Comparison of ENCODE assay signal across 1 cellular context in the genomic region with DNA sequence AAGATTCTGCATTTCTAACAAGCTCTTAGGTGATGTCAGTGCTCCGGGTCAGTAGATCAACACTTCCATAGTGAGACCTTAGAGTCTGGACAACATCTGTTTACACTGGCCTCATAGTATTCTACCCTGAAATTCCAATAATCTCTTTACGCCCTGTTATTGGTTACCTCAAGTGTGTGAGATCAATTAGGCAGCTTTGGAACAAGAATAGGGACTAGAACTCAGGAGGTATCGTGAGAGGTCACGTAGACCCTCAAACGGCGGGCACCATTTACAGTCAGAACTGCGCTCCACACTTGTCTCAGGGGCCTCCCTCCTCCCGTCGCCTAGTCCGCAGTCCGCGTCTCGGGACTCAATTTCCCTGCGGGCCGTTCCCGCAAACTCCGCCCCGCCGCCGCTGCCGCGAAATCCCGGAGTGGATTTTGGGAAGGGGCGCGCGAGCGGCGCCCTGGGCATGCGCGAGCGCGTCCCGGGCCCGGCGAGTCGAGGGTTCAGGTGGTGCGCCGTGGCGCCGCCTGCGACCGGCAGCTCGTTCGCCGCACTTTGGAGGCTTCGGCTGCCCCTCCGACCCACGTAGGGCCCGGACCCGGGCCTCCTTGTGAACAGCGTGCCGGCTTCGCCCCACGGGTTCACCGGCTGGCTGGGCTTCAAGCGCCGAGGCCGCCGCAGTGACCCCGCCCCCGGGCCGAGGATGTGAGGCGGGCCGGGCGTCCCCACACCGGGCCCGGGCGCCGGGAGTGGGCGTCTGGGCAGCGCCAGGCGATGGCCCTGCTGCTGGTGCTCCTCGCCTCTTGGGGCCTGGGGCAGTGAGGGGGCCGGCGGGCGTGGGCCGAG.
TF ChIP-seq lines count a peak whose summit lies in the region.

Gene PLEKHA8 (plus strand): TSS at position 498 of the 834 bp plus-strand sequence. CDS start 351 bp downstream, outside the sequence.

TF ChIP-seq in HEK293, 187 proteins besides CTCF, POLR2A, EP300 and RAD21 (continued from another document and continues in another):
- TF ChIP-seq ZFP37 (tag by site-specific recombination; IDR thresholded peaks at IDR 0.05) (0 out of 2 replicates have a peak, but pooled peaks have one; percentile 51), ZBTB8A (tag by site-specific recombination; IDR thresholded peaks at IDR 0.05) (peak; percentile 94), ZNF174 (tag by site-specific recombination; IDR thresholded peaks at IDR 0.05) (no peak), ZNF433 (tag by site-specific recombination; IDR thresholded peaks at IDR 0.05; ENCODE audit: low read depth) (no peak), ZNF148 (tag by site-specific recombination; IDR thresholded peaks at IDR 0.05; ENCODE audit: borderline replicate concordance) (no peak), ZBTB17 (tag by site-specific recombination; IDR thresholded peaks at IDR 0.05) (peak; percentile 78), RBAK (tag by site-specific recombination; IDR thresholded peaks at IDR 0.05) (no peak), ZNF654 (tag by site-specific recombination; IDR thresholded peaks at IDR 0.05; ENCODE audit: low read depth) (no peak), ZNF518A (tag by site-specific recombination; conservative IDR thresholded peaks at IDR 0.05; ENCODE audit: low read depth) (no peak), ZNF341 (tag by site-specific recombination; IDR thresholded peaks at IDR 0.05; ENCODE audit: low read depth) (peak; percentile 23; the same call in 1 of the 2 replicates), ZNF335 (tag by site-specific recombination; conservative IDR thresholded peaks at IDR 0.05) (peak; percentile 64), ZNF600 (tag by site-specific recombination; IDR thresholded peaks at IDR 0.05) (peak; percentile 80), ZEB2 (tag by site-specific recombination; IDR thresholded peaks at IDR 0.05) (peak; percentile 48; the same call in 1 of the 2 replicates), KLF9 (tag by site-specific recombination; IDR thresholded peaks at IDR 0.05; ENCODE audit: low read depth) (peak; percentile 56; the same call in 1 of the 2 replicates), SP3 (tag by site-specific recombination; IDR thresholded peaks at IDR 0.05) (peak; percentile 78), ZNF585B (tag by site-specific recombination; IDR thresholded peaks at IDR 0.05) (no peak), ZSCAN30 (tag by site-specific recombination; IDR thresholded peaks at IDR 0.05) (0 out of 2 replicates have a peak, but pooled peaks have one; percentile 40), ZBTB48 (tag by site-specific recombination; IDR thresholded peaks at IDR 0.05) (peak; percentile 33; the same call in 1 of the 2 replicates), ZNF76 (tag by site-specific recombination; IDR thresholded peaks at IDR 0.05; ENCODE audit: borderline replicate concordance, low read depth) (peak; percentile 68; the same call in 1 of the 2 replicates), ZNF146 (tag by site-specific recombination; IDR thresholded peaks at IDR 0.05) (peak; percentile 13; the same call in 1 of the 2 replicates), ZNF175 (tag by site-specific recombination; IDR thresholded peaks at IDR 0.05) (no peak), ZNF48 (tag by site-specific recombination; IDR thresholded peaks at IDR 0.05) (no peak), MEIS1 (CRISPR knock-in tag; IDR thresholded peaks at IDR 0.05; ENCODE audit: borderline replicate concordance) (no peak), SP7 (tag by site-specific recombination; IDR thresholded peaks at IDR 0.05) (peak; percentile 20), ZNF350 (tag by site-specific recombination; IDR thresholded peaks at IDR 0.05) (no peak), ZBTB44 (tag by site-specific recombination; IDR thresholded peaks at IDR 0.05) (0 out of 2 replicates have a peak, but pooled peaks have one; percentile 19), ZNF555 (tag by site-specific recombination; conservative IDR thresholded peaks at IDR 0.05) (no peak), ZNF561 (tag by site-specific recombination; IDR thresholded peaks at IDR 0.05; ENCODE audit: borderline replicate concordance) (peak; percentile 61; the same call in 1 of the 2 replicates), ZFHX2 (tag by site-specific recombination; conservative IDR thresholded peaks at IDR 0.05) (peak; percentile 89), PRDM10 (tag by site-specific recombination; IDR thresholded peaks at IDR 0.05) (peak; percentile 80), ZNF366 (tag by site-specific recombination; conservative IDR thresholded peaks at IDR 0.05) (no peak), ZNF23 (tag by site-specific recombination; IDR thresholded peaks at IDR 0.05; ENCODE audit: borderline replicate concordance) (no peak), ZXDB (tag by site-specific recombination; IDR thresholded peaks at IDR 0.05) (peak; percentile 54; the same call in 1 of the 2 replicates), GLI4 (tag by site-specific recombination; IDR thresholded peaks at IDR 0.05) (0 out of 2 replicates have a peak, but pooled peaks have one; percentile 2), ZNF558 (tag by site-specific recombination; IDR thresholded peaks at IDR 0.05) (no peak), ZNF660 (tag by site-specific recombination; IDR thresholded peaks at IDR 0.05) (peak; percentile 77)
- TF ChIP-seq, protein P1, sequence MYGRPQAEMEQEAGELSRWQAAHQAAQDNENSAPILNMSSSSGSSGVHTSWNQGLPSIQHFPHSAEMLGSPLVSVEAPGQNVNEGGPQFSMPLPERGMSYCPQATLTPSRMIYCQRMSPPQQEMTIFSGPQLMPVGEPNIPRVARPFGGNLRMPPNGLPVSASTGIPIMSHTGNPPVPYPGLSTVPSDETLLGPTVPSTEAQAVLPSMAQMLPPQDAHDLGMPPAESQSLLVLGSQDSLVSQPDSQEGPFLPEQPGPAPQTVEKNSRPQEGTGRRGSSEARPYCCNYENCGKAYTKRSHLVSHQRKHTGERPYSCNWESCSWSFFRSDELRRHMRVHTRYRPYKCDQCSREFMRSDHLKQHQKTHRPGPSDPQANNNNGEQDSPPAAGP (tag by site-specific recombination; IDR thresholded peaks at IDR 0.05), result peak; percentile 56
- TF ChIP-seq, protein P2, sequence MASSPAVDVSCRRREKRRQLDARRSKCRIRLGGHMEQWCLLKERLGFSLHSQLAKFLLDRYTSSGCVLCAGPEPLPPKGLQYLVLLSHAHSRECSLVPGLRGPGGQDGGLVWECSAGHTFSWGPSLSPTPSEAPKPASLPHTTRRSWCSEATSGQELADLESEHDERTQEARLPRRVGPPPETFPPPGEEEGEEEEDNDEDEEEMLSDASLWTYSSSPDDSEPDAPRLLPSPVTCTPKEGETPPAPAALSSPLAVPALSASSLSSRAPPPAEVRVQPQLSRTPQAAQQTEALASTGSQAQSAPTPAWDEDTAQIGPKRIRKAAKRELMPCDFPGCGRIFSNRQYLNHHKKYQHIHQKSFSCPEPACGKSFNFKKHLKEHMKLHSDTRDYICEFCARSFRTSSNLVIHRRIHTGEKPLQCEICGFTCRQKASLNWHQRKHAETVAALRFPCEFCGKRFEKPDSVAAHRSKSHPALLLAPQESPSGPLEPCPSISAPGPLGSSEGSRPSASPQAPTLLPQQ (tag by site-specific recombination; IDR thresholded peaks at IDR 0.05), result peak; percentile 55
- TF ChIP-seq, protein P3, sequence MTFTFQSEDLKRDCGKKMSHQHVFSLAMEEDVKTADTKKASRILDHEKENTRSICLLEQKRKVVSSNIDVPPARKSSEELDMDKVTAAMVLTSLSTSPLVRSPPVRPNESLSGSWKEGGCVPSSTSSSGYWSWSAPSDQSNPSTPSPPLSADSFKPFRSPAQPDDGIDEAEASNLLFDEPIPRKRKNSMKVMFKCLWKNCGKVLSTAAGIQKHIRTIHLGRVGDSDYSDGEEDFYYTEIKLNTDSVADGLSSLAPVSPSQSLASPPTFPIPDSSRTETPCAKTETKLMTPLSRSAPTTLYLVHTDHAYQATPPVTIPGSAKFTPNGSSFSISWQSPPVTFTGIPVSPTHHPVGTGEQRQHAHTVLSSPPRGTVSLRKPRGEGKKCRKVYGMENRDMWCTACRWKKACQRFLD (tag by site-specific recombination; IDR thresholded peaks at IDR 0.05), result no peak
